Comparison of ENCODE assay signal across 1 cellular context in genomic region chr11:61333638-61334433, GRCh38.
TF ChIP-seq lines count a peak whose summit lies in the region.

No MANE protein-coding gene starts in this region.

TF ChIP-seq in K562, 482 proteins besides CTCF, POLR2A, EP300 and RAD21 (continued from another document):
- TF ChIP-seq ZBTB2 (IDR thresholded peaks at IDR 0.05): 0 out of 2 replicates have a peak, but pooled peaks have one; percentile 10
